9 cellular contexts compared by ENCODE assay signal in genomic region chr18:35029770-35030169, GRCh38. TPM values are rescaled to one million over a fixed set of nuclear protein-coding genes. Genes with fewer than 3 reads are reported as not detected.
DNase-seq lines count a peak whose midpoint lies in the region; ATAC-seq and TF ChIP-seq lines count a peak whose summit lies in the region.
"Had no signal": no experiment of that assay in that cellular context is flagged by ENCODE, and none has a peak within 500 bp of the region (broad histone marks: within the 10 kb centered on the region; RNA-seq: fewer than 3 reads in every experiment).

No MANE protein-coding gene starts in this region.

- H4K20me1 ChIP-seq in Loucy (ENCODE audit: insufficient read depth, low read length, poor library complexity, severe bottlenecking): no peaks in the 10 kb centered on the region

- peak overlapping the region; percentile 92 for H3K4me2 ChIP-seq in Loucy (ENCODE audit: low read depth, low read length, poor library complexity, severe bottlenecking)

- ATAC-seq in GM21447 (IDR thresholded peaks at IDR 0.05; ENCODE audit: unreplicated experiment) (peak; percentile 78), thoracic aorta (ENCODE audit: insufficient number of reproducible peaks, low FRiP score, low read depth) (no peak)
- ATAC-seq: Panc1 had no signal

- no peaks in the 10 kb centered on the region for H3K9me2 ChIP-seq in Loucy (replicated peaks; ENCODE audit: low read depth, low read length)

- H3K27me3 ChIP-seq in Loucy (ENCODE audit: insufficient read depth, low read length, poor library complexity, severe bottlenecking): no peaks in the 10 kb centered on the region
- no peaks in the 10 kb centered on the region for H3K27me3 ChIP-seq in thoracic aorta (replicated peaks; ENCODE audit: insufficient read depth)
- H3K27me3 ChIP-seq in brain microvascular endothelial cell (replicated peaks): no peaks in the 10 kb centered on the region

- H3K4me3 ChIP-seq in GM12864 (ENCODE audit: low read depth, low read length): peak overlapping the region; percentile 31; the same call in 1 of the 2 replicates
- peak overlapping the region; percentile 67 for H3K4me3 ChIP-seq in Loucy (ENCODE audit: low read length, poor library complexity, severe bottlenecking)
- H3K4me3 ChIP-seq in thoracic aorta: peak overlapping the region; percentile 56
- no peak overlapping the region for H3K4me3 ChIP-seq in brain microvascular endothelial cell (ENCODE audit: low read depth, low read length)

- DNase-seq in GM12864 (ENCODE audit: low read depth): no peak
- peak; percentile 67 for DNase-seq in fibroblast of peridontal ligament (ENCODE audit: extremely low read depth)
- DNase-seq in thoracic aorta (ENCODE audit: low spot score): no peak
- no peak for DNase-seq in SW 1271 (lab: John Stamatoyannopoulos, UW)
- no peak for DNase-seq in brain microvascular endothelial cell
- DNase-seq in anterior cingulate cortex (lab: John Stamatoyannopoulos, UW): no peak

- peak overlapping the region; percentile 77 for H3K9ac ChIP-seq in Loucy (ENCODE audit: low read depth, low read length, poor library complexity, severe bottlenecking)

- H3K27ac ChIP-seq in thoracic aorta (no peak overlapping the region), brain microvascular endothelial cell (no peak overlapping the region)

- TF ChIP-seq CTCF in GM12864 (IDR thresholded peaks at IDR 0.05; ENCODE audit: low read depth, low read length, missing control alignments) (peak; percentile 16), Loucy (conservative IDR thresholded peaks at IDR 0.05; ENCODE audit: low read length) (peak; percentile 19; the same call in 1 of the 2 replicates), thoracic aorta (IDR thresholded peaks at IDR 0.05) (no peak), brain microvascular endothelial cell (IDR thresholded peaks at IDR 0.05; ENCODE audit: low read depth, low read length, missing control alignments) (no peak)

- H3K9me3 ChIP-seq in Loucy (ENCODE audit: insufficient read depth, low read depth, low read length): no peaks in the 10 kb centered on the region
- no peaks in the 10 kb centered on the region for H3K9me3 ChIP-seq in thoracic aorta

- no peaks in the 10 kb centered on the region for H3F3A ChIP-seq in Loucy (ENCODE audit: low read depth)

- in situ Hi-C loops in brain microvascular endothelial cell (cut with HindIII; ENCODE audit: low pct_ligation_motif_present, low sequenced_read_pairs): no loop called here

- H3K36me3 ChIP-seq in Loucy (ENCODE audit: insufficient read depth, low read length): no peaks in the 10 kb centered on the region
- no peaks in the 10 kb centered on the region for H3K36me3 ChIP-seq in thoracic aorta
- H3K36me3 ChIP-seq in brain microvascular endothelial cell (replicated peaks): no peaks in the 10 kb centered on the region

- no peaks in the 10 kb centered on the region; the same call in 1 of the 2 replicates for H3K79me2 ChIP-seq in Loucy (ENCODE audit: insufficient read depth, low read length)

- H2AFZ ChIP-seq in Loucy (ENCODE audit: low read length): peak overlapping the region; percentile 75

- H3K4me1 ChIP-seq in Loucy (ENCODE audit: insufficient read depth, low read length, poor library complexity, severe bottlenecking) (peaks cover 56% of the 10 kb centered on the region), thoracic aorta (ENCODE audit: control insufficient read depth in 1 of 2, low read depth in 2 of 2) (peaks cover 15 to 37% of the 10 kb centered on the region in 2 donors)

RNA-seq across cellular contexts. Expression of gene MAPRE2, which starts 11.4 kb away (rescaled TPM):
- total RNA-seq in thoracic aorta: 10 to 100 TPM; 31.8 to 54.2 TPM

Comparison
In these comparisons a context has a peak if more than half of its experiments do, and no peak if none do; other contexts are left out.
1. CTCF ChIP-seq: peak in GM12864 (single experiment) and Loucy (single experiment); none in thoracic aorta (single experiment) and brain microvascular endothelial cell (single experiment).